16 cellular contexts compared by ENCODE assay signal in the genomic region with DNA sequence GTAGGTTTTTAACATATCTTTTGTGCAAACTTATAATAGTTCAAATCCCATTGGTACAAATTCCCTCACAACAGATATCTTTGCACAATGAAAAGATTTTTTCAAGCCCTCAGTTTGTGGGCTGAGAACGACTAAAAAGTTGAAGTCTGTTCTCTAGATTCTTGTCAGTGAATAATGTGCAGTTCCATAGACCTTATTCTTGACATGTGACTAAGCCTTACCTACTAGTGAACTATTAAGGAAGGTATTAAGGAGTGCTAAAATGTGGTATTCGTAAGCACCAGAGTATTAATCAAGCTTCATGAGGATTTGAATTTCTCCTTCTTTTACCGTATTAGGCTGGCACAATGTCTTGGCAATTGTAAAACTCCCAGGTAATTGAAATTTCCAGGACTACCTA.
A peak's percentile ranks its signal among the peaks of the same experiment; 100 is the strongest.
DNase-seq lines count a peak whose midpoint lies in the region; ATAC-seq and TF ChIP-seq lines count a peak whose summit lies in the region.
"Had no signal": no experiment of that assay in that cellular context is flagged by ENCODE, and none has a peak within 500 bp of the region (broad histone marks: within the 10 kb centered on the region; RNA-seq: fewer than 3 reads in every experiment).

No MANE protein-coding gene starts in this region.

- peaks cover 9 to 36% of the 10 kb centered on the region in 2 donors for H3K4me1 Mint-ChIP-seq in natural killer cell treated with Interleukin-12 subunit alpha and Interleukin-12 subunit beta and Interleukin-15 and Interleukin-18, amount 100 ng/mL, for 72 hours (ENCODE audit: low read depth in 2 of 2)
- no peaks in the 10 kb centered on the region for H3K4me1 Mint-ChIP-seq in natural killer cell

- H3K9me3 ChIP-seq in OCI-LY7 (ENCODE audit: low read length) (no peaks in the 10 kb centered on the region), uterus (no peaks in the 10 kb centered on the region), stomach (no peaks in the 10 kb centered on the region)

- H3K79me2 ChIP-seq in OCI-LY7 (ENCODE audit: insufficient read depth, low read depth, low read length) = no peaks in the 10 kb centered on the region

- intact Hi-C loops in natural killer cell (cut with micrococcal nuclease) = loop anchor here (5.0 kb wide), 1 partner anchor 429 kb away; no protein-coding TSS in a partner anchor
- intact Hi-C loops in OCI-LY7 (cut with micrococcal nuclease; ENCODE audit: unreplicated experiment) = loop anchor here (5.0 to 10.0 kb wide), 2 partner anchors 189 to 906 kb away; a partner anchor contains a TSS
- intact Hi-C loops in uterus (cut with DNase I; ENCODE audit: low total_unique reads) = loop anchor here (10.0 kb wide), 1 partner anchor 426 kb away; no protein-coding TSS in a partner anchor
- intact Hi-C loops in stomach (cut with DNase I; ENCODE audit: low total_unique reads) = no loop called here

- H3K27me3 ChIP-seq in uterus (no peaks in the 10 kb centered on the region), stomach (no peaks in the 10 kb centered on the region)

- no peak for ATAC-seq in natural killer cell treated with Interleukin-12 subunit alpha and Interleukin-12 subunit beta and Interleukin-15 and Interleukin-18, amount 100 ng/mL, for 72 hours
- no peak for ATAC-seq in natural killer cell
- ATAC-seq: Panc1 had no signal

- 0 out of 2 replicates have a peak overlapping the region, but pooled peaks have one; percentile 38 for H2AFZ ChIP-seq in OCI-LY7 (ENCODE audit: low read length)

- DNase-seq in natural killer cell treated with Interleukin-12 subunit alpha and Interleukin-12 subunit beta and Interleukin-15 and Interleukin-18, amount 100 ng/mL, for 72 hours (ENCODE audit: low spot score) = no peak
- DNase-seq in natural killer cell = no peak
- DNase-seq in OCI-LY7 (ENCODE audit: low spot score) = no peak
- peak; percentile 44 for DNase-seq in epithelial cell of esophagus (ENCODE audit: low read depth)
- no peak for DNase-seq in uterus
- no peak for DNase-seq in retina
- no peak for DNase-seq in NCI-H2196 treated with DMSO at 0.1 percent for 48 hours (lab: John Stamatoyannopoulos, UW; ENCODE audit: unreplicated experiment)
- no peak for DNase-seq in stomach
- DNase-seq: activated CD4-positive, alpha-beta T cell treated with anti-CD3 and anti-CD28 coated beads for 48 hours; DMS 273 treated with DMSO at 0.1 percent for 48 hours; NCI-H1417 treated with DMSO at 0.1 percent for 48 hours; small intestine; substantia nigra had no signal

- peaks cover 7 to 19% of the 10 kb centered on the region in 2 donors for H3K27me3 Mint-ChIP-seq in natural killer cell treated with Interleukin-12 subunit alpha and Interleukin-12 subunit beta and Interleukin-15 and Interleukin-18, amount 100 ng/mL, for 72 hours
- H3K27me3 Mint-ChIP-seq in natural killer cell (ENCODE audit: low read depth in 2 of 2) = peaks cover 0 to 3% of the 10 kb centered on the region in 2 donors

- peaks cover 4% of the 10 kb centered on the region for H3K36me3 Mint-ChIP-seq in natural killer cell treated with Interleukin-12 subunit alpha and Interleukin-12 subunit beta and Interleukin-15 and Interleukin-18, amount 100 ng/mL, for 72 hours
- H3K36me3 Mint-ChIP-seq in natural killer cell = no peaks in the 10 kb centered on the region

- H3K4me1 ChIP-seq in OCI-LY7 (ENCODE audit: insufficient read depth, low read length, poor library complexity, severe bottlenecking) (peaks cover 38% of the 10 kb centered on the region), uterus (no peaks in the 10 kb centered on the region), stomach (peaks cover 0 to 11% (median 0%) of the 10 kb centered on the region in 4 donors)

- H3K4me2 ChIP-seq in OCI-LY7 (ENCODE audit: low read length) = peak overlapping the region; percentile 48

- H3K27ac Mint-ChIP-seq in natural killer cell treated with Interleukin-12 subunit alpha and Interleukin-12 subunit beta and Interleukin-15 and Interleukin-18, amount 100 ng/mL, for 72 hours = no peak overlapping the region
- H3K27ac Mint-ChIP-seq in natural killer cell = no peak overlapping the region

- TF ChIP-seq CTCF in natural killer cell (IDR thresholded peaks at IDR 0.05) (no peak), OCI-LY7 (conservative IDR thresholded peaks at IDR 0.05; ENCODE audit: low read length) (no peak), epithelial cell of esophagus (IDR thresholded peaks at IDR 0.05; ENCODE audit: insufficient read depth, low read depth, low read length, missing control alignments) (no peak), uterus (IDR thresholded peaks at IDR 0.05) (no peak), stomach (IDR thresholded peaks at IDR 0.05) (no peak)

- 44 to 69% (median 66%) methylated on average over 3 of the region's 3 CpGs for WGBS in stomach, 5 donors

- H3K9me3 Mint-ChIP-seq in natural killer cell treated with Interleukin-12 subunit alpha and Interleukin-12 subunit beta and Interleukin-15 and Interleukin-18, amount 100 ng/mL, for 72 hours = no peaks in the 10 kb centered on the region
- no peaks in the 10 kb centered on the region for H3K9me3 Mint-ChIP-seq in natural killer cell
- H3K9me3 Mint-ChIP-seq: activated T-helper 1 cell treated with anti-CD3 and anti-CD28 coated beads, Interleukin-12 subunit alpha, Interleukin-12 subunit beta, Interleukin-2, Interleukin-4 antibody, amounts not matched to agents 30 ng/mL and 10 ng/mL and 1 ng/mL, durations not matched to agents 14 hours and 24 hours and 36 hours had no signal

- H3K27ac ChIP-seq in OCI-LY7 (ENCODE audit: low read depth, low read length, poor library complexity, severe bottlenecking) (no peak overlapping the region), uterus (no peak overlapping the region), stomach (no peak overlapping the region)

- peak overlapping the region; percentile 71 for H3K4me3 Mint-ChIP-seq in natural killer cell treated with Interleukin-12 subunit alpha and Interleukin-12 subunit beta and Interleukin-15 and Interleukin-18, amount 100 ng/mL, for 72 hours
- H3K4me3 Mint-ChIP-seq in natural killer cell = no peak overlapping the region
- H3K4me3 Mint-ChIP-seq: activated T-helper 1 cell treated with anti-CD3 and anti-CD28 coated beads, Interleukin-12 subunit alpha, Interleukin-12 subunit beta, Interleukin-2, Interleukin-4 antibody, amounts not matched to agents 30 ng/mL and 10 ng/mL and 1 ng/mL, durations not matched to agents 14 hours and 24 hours and 36 hours had no signal

- H3K9me2 ChIP-seq in OCI-LY7 (ENCODE audit: insufficient read depth, low read length) = no peaks in the 10 kb centered on the region

- no peaks in the 10 kb centered on the region for H4K20me1 ChIP-seq in OCI-LY7 (ENCODE audit: insufficient read depth, low read length)

- no peak for TF ChIP-seq EP300 in stomach (IDR thresholded peaks at IDR 0.05)

- no peak for TF ChIP-seq POLR2A in uterus (IDR thresholded peaks at IDR 0.05)
- TF ChIP-seq POLR2A in stomach (IDR thresholded peaks at IDR 0.05) = no peak

- BruUV-seq in OCI-LY7 (replicated peaks; lab: Mats Ljungman, UMichigan) = no TSS peak

- POLR2A ChIA-PET in OCI-LY7 (lab: Charles Lee) = no interaction called here

- CTCF ChIA-PET in OCI-LY7 (lab: Charles Lee; ENCODE audit: unreplicated experiment) = no interaction called here

- H3K4me3 ChIP-seq in OCI-LY7 (ENCODE audit: low read depth, low read length, poor library complexity, severe bottlenecking) (no peak overlapping the region), epithelial cell of esophagus (ENCODE audit: low read length) (no peak overlapping the region), uterus (no peak overlapping the region), stomach (no peak overlapping the region)
- H3K4me3 ChIP-seq: lung had no signal

- H3K36me3 ChIP-seq in OCI-LY7 (ENCODE audit: insufficient read depth, low read length) (no peaks in the 10 kb centered on the region), uterus (no peaks in the 10 kb centered on the region), stomach (no peaks in the 10 kb centered on the region)
